Comparison of ENCODE assay signal across 16 cellular contexts in the genomic region with DNA sequence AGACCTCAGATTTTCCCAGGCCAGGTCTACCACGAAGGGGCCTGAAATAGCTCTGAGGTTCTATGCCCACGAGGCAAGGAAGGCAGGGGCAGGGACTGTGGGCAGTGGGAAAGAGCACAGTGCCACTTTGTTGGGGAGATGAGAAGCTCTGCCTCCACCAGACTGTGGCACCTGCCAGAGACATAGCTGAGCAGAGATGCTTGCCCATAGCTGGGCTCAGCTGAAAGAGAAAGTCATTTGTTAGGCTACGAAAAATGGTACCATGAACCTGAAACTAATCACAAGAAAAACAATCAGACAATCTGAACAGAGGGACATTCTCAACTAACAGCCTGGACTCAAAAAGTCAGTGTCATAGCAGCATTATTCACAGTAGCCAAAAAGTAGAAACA. TPM values are rescaled to one million over a fixed set of nuclear protein-coding genes. Genes with fewer than 3 reads are reported as not detected.
A peak's percentile ranks its signal among the peaks of the same experiment; 100 is the strongest.
DNase-seq lines count a peak whose midpoint lies in the region; ATAC-seq and TF ChIP-seq lines count a peak whose summit lies in the region.
"Had no signal": no experiment of that assay in that cellular context is flagged by ENCODE, and none has a peak within 500 bp of the region (broad histone marks: within the 10 kb centered on the region; RNA-seq: fewer than 3 reads in every experiment).

No MANE protein-coding gene starts in this region.

- no peak overlapping the region for H2BK5ac ChIP-seq in neuronal stem cell (ENCODE audit: low read length)

- H2AK5ac ChIP-seq in neuronal stem cell (ENCODE audit: low read depth, low read length): peak overlapping the region; percentile 20

- no peak overlapping the region for H3K4me2 ChIP-seq in neuronal stem cell (ENCODE audit: insufficient read depth, low read length, poor library complexity, severe bottlenecking)
- no peak overlapping the region for H3K4me2 ChIP-seq in GM23338
- H3K4me2 ChIP-seq: A549 had no signal

- no peaks in the 10 kb centered on the region for H3K9me2 ChIP-seq in GM23338 (ENCODE audit: insufficient read depth)

- H4K8ac ChIP-seq in neuronal stem cell (ENCODE audit: low read depth, low read length): no peak overlapping the region

- H4K91ac ChIP-seq in neuronal stem cell (ENCODE audit: low read depth, low read length, poor library complexity): no peak overlapping the region

- peak; percentile 38 for ATAC-seq in activated CD8-positive, alpha-beta memory T cell treated with anti-CD3 and anti-CD28 coated beads, Interleukin-2, amount 10 ng/mL, durations not matched to agents 7 days and 5 days
- ATAC-seq in T-helper 17 cell (no peak), GM23338 (no peak), HG02588 (IDR thresholded peaks at IDR 0.05; ENCODE audit: unreplicated experiment) (no peak)

- TF ChIP-seq CTCF in HFFc6 (IDR thresholded peaks at IDR 0.05): no peak
- TF ChIP-seq CTCF in GM23338 (conservative IDR thresholded peaks at IDR 0.05; ENCODE audit: low read depth in 2 of 2): no peak

- CTCF ChIA-PET in activated CD8-positive, alpha-beta memory T cell treated with anti-CD3 and anti-CD28 coated beads, Interleukin-2, amount 10 ng/mL, durations not matched to agents 7 days and 5 days (lab: Charles Lee): interaction anchor here (0.8 to 2.0 kb wide), 3 partner anchors 16 to 27 kb away, joined by 3 to 7 read pairs (median 5); no protein-coding TSS in a partner anchor

- no peak for DNase-seq in activated CD8-positive, alpha-beta memory T cell treated with anti-CD3 and anti-CD28 coated beads, Interleukin-2, amount 10 ng/mL, durations not matched to agents 7 days and 5 days
- DNase-seq in activated CD8-positive, alpha-beta memory T cell treated with anti-CD3 and anti-CD28 coated beads, Interleukin-2, amount 50 U/mL, for 4 hours: no peak
- DNase-seq in HFFc6 (no peak), T-helper 17 cell (no peak), neuronal stem cell (ENCODE audit: low spot score) (no peak), MV-4-11 (lab: John Stamatoyannopoulos, UW) (no peak), GM23338 (ENCODE audit: low spot score) (no peak)
- DNase-seq: Caco-2, KG1, NCI-H1092, NCI-H510A treated with DMSO at 0.1 percent for 48 hours, SHP77 had no signal

- H3K4me1 ChIP-seq in neuronal stem cell (ENCODE audit: control insufficient read depth in 2 of 2, insufficient read depth in 1 of 2, low read depth in 1 of 2, low read length in 2 of 2) (peaks cover 7 to 9% of the 10 kb centered on the region in 2 donors), GM23338 (ENCODE audit: insufficient read depth) (no peaks in the 10 kb centered on the region; the same call in 1 of the 2 replicates)
- H3K4me1 ChIP-seq: Caco-2 had no signal

- H3K14ac ChIP-seq in neuronal stem cell (ENCODE audit: low read length): no peak overlapping the region

- no peak overlapping the region for H2BK12ac ChIP-seq in neuronal stem cell (ENCODE audit: low read length)

- no CpG with 5 or more reads among the region's 3 CpGs for WGBS in neuronal stem cell (ENCODE audit: extremely low coverage in 2 of 2, insufficient read length in 2 of 2, insufficient replicate concordance in 1 of 2), 2 donors

- H2BK15ac ChIP-seq in neuronal stem cell (ENCODE audit: low read length): no peak overlapping the region

- H3K23ac ChIP-seq in neuronal stem cell (ENCODE audit: low read depth, low read length, poor library complexity): no peak overlapping the region

- no peak overlapping the region for H3K4ac ChIP-seq in neuronal stem cell (ENCODE audit: low read length)

- H2BK120ac ChIP-seq in neuronal stem cell (ENCODE audit: low read depth, low read length): no peak overlapping the region

- H3K18ac ChIP-seq in neuronal stem cell (ENCODE audit: low read length): no peak overlapping the region

- peak overlapping the region; percentile 69 for H3K27ac Mint-ChIP-seq in activated CD8-positive, alpha-beta memory T cell treated with anti-CD3 and anti-CD28 coated beads, Interleukin-2, amount 10 ng/mL, durations not matched to agents 7 days and 5 days
- H3K27ac Mint-ChIP-seq in HFFc6: peak overlapping the region; percentile 79
- peak overlapping the region; percentile 67 for H3K27ac Mint-ChIP-seq in T-helper 17 cell
- no peak overlapping the region for H3K27ac Mint-ChIP-seq in GM23338
- H3K27ac Mint-ChIP-seq: CD14-positive monocyte had no signal

- H3K4me3 ChIP-seq in neuronal stem cell (ENCODE audit: low read length in 2 of 2) (no peak overlapping the region), GM23338 (no peak overlapping the region)
- H3K4me3 ChIP-seq: A549 had no signal

- no peaks in the 10 kb centered on the region for H3K9me3 ChIP-seq in T-helper 17 cell (ENCODE audit: control insufficient read depth, low read length, poor library complexity, severe bottlenecking)
- H3K9me3 ChIP-seq in neuronal stem cell (replicated peaks in 1 of 2; ENCODE audit: control insufficient read depth in 2 of 2, insufficient read depth in 1 of 2, low read depth in 1 of 2, low read length in 2 of 2): peaks cover 0 to 2% of the 10 kb centered on the region in 2 donors
- H3K9me3 ChIP-seq: A549, Caco-2 had no signal

- no peak overlapping the region for H3K27ac ChIP-seq in neuronal stem cell (replicated peaks; ENCODE audit: low read length)
- H3K27ac ChIP-seq in GM23338 (ENCODE audit: low read depth): no peak overlapping the region

- H3K27me3 Mint-ChIP-seq in activated CD8-positive, alpha-beta memory T cell treated with anti-CD3 and anti-CD28 coated beads, Interleukin-2, amount 10 ng/mL, durations not matched to agents 7 days and 5 days: peaks cover 16% of the 10 kb centered on the region
- H3K27me3 Mint-ChIP-seq in HFFc6 (ENCODE audit: insufficient read depth): no peaks in the 10 kb centered on the region
- H3K27me3 Mint-ChIP-seq in T-helper 17 cell: peaks cover 10% of the 10 kb centered on the region
- peaks cover 10% of the 10 kb centered on the region for H3K27me3 Mint-ChIP-seq in GM23338 (ENCODE audit: insufficient read depth, low read depth, poor library complexity)

- no peak overlapping the region for H3K9ac ChIP-seq in neuronal stem cell (ENCODE audit: low read depth, low read length, poor library complexity)

- H3K27me3 ChIP-seq in neuronal stem cell (ENCODE audit: control insufficient read depth in 3 of 3, insufficient read depth in 3 of 3, low read depth in 1 of 3, low read length in 3 of 3) (no peaks in the 10 kb centered on the region), GM23338 (ENCODE audit: insufficient read depth) (no peaks in the 10 kb centered on the region)

- H3K4me1 Mint-ChIP-seq in activated CD8-positive, alpha-beta memory T cell treated with anti-CD3 and anti-CD28 coated beads, Interleukin-2, amount 10 ng/mL, durations not matched to agents 7 days and 5 days: peaks cover 23% of the 10 kb centered on the region
- peaks cover 87% of the 10 kb centered on the region for H3K4me1 Mint-ChIP-seq in HFFc6 (ENCODE audit: low read depth)
- H3K4me1 Mint-ChIP-seq in T-helper 17 cell: peaks cover 10% of the 10 kb centered on the region
- H3K4me1 Mint-ChIP-seq in GM23338: peaks cover 10% of the 10 kb centered on the region
- H3K4me1 Mint-ChIP-seq: CD14-positive monocyte had no signal

- H3K9me3 Mint-ChIP-seq in activated CD8-positive, alpha-beta memory T cell treated with anti-CD3 and anti-CD28 coated beads, Interleukin-2, amount 10 ng/mL, durations not matched to agents 7 days and 5 days (ENCODE audit: low read depth): peaks cover 6% of the 10 kb centered on the region
- H3K9me3 Mint-ChIP-seq in HFFc6 (no peaks in the 10 kb centered on the region), GM23338 (peaks cover 4% of the 10 kb centered on the region; the same call in 2 of the 3 replicates)

- H3K36me3 ChIP-seq in neuronal stem cell (replicated peaks in 1 of 2; ENCODE audit: control insufficient read depth in 2 of 2, insufficient read depth in 2 of 2, low read length in 2 of 2) (no peaks in the 10 kb centered on the region), GM23338 (ENCODE audit: insufficient read depth) (no peaks in the 10 kb centered on the region)

- no peaks in the 10 kb centered on the region for H3F3A ChIP-seq in GM23338 (replicated peaks; ENCODE audit: low read depth)

- peaks cover 5% of the 10 kb centered on the region for H3K36me3 Mint-ChIP-seq in activated CD8-positive, alpha-beta memory T cell treated with anti-CD3 and anti-CD28 coated beads, Interleukin-2, amount 10 ng/mL, durations not matched to agents 7 days and 5 days
- peaks cover 7% of the 10 kb centered on the region; the same call in 1 of the 2 replicates for H3K36me3 Mint-ChIP-seq in HFFc6 (ENCODE audit: low read depth)
- peaks cover 5% of the 10 kb centered on the region for H3K36me3 Mint-ChIP-seq in T-helper 17 cell (ENCODE audit: low read depth)
- H3K36me3 Mint-ChIP-seq in GM23338 (ENCODE audit: low read depth): peaks cover 2% of the 10 kb centered on the region; the same call in 2 of the 3 replicates
- H3K36me3 Mint-ChIP-seq: CD14-positive monocyte had no signal

- H3K4me3 Mint-ChIP-seq in activated CD8-positive, alpha-beta memory T cell treated with anti-CD3 and anti-CD28 coated beads, Interleukin-2, amount 10 ng/mL, durations not matched to agents 7 days and 5 days: no peak overlapping the region
- peak overlapping the region; percentile 9; the same call in 1 of the 2 replicates for H3K4me3 Mint-ChIP-seq in HFFc6
- H3K4me3 Mint-ChIP-seq in T-helper 17 cell: no peak overlapping the region
- H3K4me3 Mint-ChIP-seq in GM23338: no peak overlapping the region
- H3K4me3 Mint-ChIP-seq: CD14-positive monocyte had no signal

- peak overlapping the region; percentile 38 for H2AFZ ChIP-seq in neuronal stem cell (ENCODE audit: low read length)
- no peak overlapping the region for H2AFZ ChIP-seq in GM23338

- H3K79me1 ChIP-seq in neuronal stem cell (ENCODE audit: low read depth, low read length): no peaks in the 10 kb centered on the region

- no peaks in the 10 kb centered on the region; the same call in 1 of the 2 replicates for H4K20me1 ChIP-seq in GM23338 (replicated peaks; ENCODE audit: insufficient read depth)

- H3K79me2 ChIP-seq in GM23338 (replicated peaks; ENCODE audit: insufficient read depth): no peaks in the 10 kb centered on the region

RNA-seq across cellular contexts. Expression of gene TCP11, which starts 32.9 kb away (rescaled TPM):
- total RNA-seq in activated CD8-positive, alpha-beta memory T cell treated with anti-CD3 and anti-CD28 coated beads, Interleukin-2, amount 10 ng/mL, durations not matched to agents 7 days and 5 days: not detected
- under 1 TPM; 0.31 to 0.70 (median 0.37) TPM for total RNA-seq in HFFc6 (2021; fragmentation: NEBNext Ultra II Directional; extraction: Animal tissue kit (Norgen Biotek cat#: 25700))
- total RNA-seq in T-helper 17 cell: not detected
- polyA plus RNA-seq in neuronal stem cell (2013, experiment 1 of 2): 0.47 TPM
- 0.40 TPM for polyA plus RNA-seq in neuronal stem cell (2013, experiment 2 of 2)
- 0.62 TPM in 1 of 2 replicates, not detected in the other for total RNA-seq in GM23338 (2014; rRNA removed; shearing (Covaris generic))
- polyA plus RNA-seq in GM23338 (2016; fragmentation: Nextera tagmentation; extraction: Ambion mirVana): 0.21 TPM in 1 of 2 replicates, not detected in the other
- total RNA-seq: Caco-2, M059J had no signal
- polyA plus RNA-seq: CD14-positive monocyte had no signal

RNA-seq across cellular contexts. Expression of gene SCUBE3, which starts 39.7 kb away (rescaled TPM):
- total RNA-seq in activated CD8-positive, alpha-beta memory T cell treated with anti-CD3 and anti-CD28 coated beads, Interleukin-2, amount 10 ng/mL, durations not matched to agents 7 days and 5 days: under 1 TPM; 0.12 to 0.54 TPM
- total RNA-seq in HFFc6 (2021; fragmentation: NEBNext Ultra II Directional; extraction: Animal tissue kit (Norgen Biotek cat#: 25700)): 10 to 100 TPM; 37.0 to 75.0 (median 44.3) TPM
- not detected for total RNA-seq in T-helper 17 cell
- polyA plus RNA-seq in neuronal stem cell (2013, experiment 1 of 2): 17.3 TPM
- 17.3 TPM for polyA plus RNA-seq in neuronal stem cell (2013, experiment 2 of 2)
- 0.70 and 1.1 TPM in 2 replicates for total RNA-seq in GM23338 (2014; rRNA removed; shearing (Covaris generic))
- polyA plus RNA-seq in GM23338 (2016; fragmentation: Nextera tagmentation; extraction: Ambion mirVana): 0.39 and 0.56 TPM in 2 replicates
- polyA plus RNA-seq: CD14-positive monocyte had no signal

Comparison
In these comparisons a context has a peak if more than half of its experiments do, and no peak if none do; other contexts are left out.
1. RNA of gene SCUBE3, which starts 39.7 kb away (total RNA-seq): 37.0 to 75.0 TPM in HFFc6; 0.70 to 1.1 TPM in GM23338, 0.12 to 0.54 TPM in activated CD8-positive, alpha-beta memory T cell treated with anti-CD3 and anti-CD28 coated beads, Interleukin-2, amount 10 ng/mL, durations not matched to agents 7 days and 5 days and not detected in T-helper 17 cell; every median in the first group is over 10 times any median in the second.